Comparison of ENCODE assay signal across 13 cellular contexts in genomic region chr1:25433389-25434186, GRCh38. TPM values are rescaled to one million over a fixed set of nuclear protein-coding genes. Genes with fewer than 3 reads are reported as not detected.
A peak's percentile ranks its signal among the peaks of the same experiment; 100 is the strongest.
DNase-seq lines count a peak whose midpoint lies in the region; ATAC-seq and TF ChIP-seq lines count a peak whose summit lies in the region.
"Had no signal": no experiment of that assay in that cellular context is flagged by ENCODE, and none has a peak within 500 bp of the region (broad histone marks: within the 10 kb centered on the region; RNA-seq: fewer than 3 reads in every experiment).

No MANE protein-coding gene starts in this region.

- no peak for DNase-seq in activated CD8-positive, alpha-beta T cell treated with anti-CD3 and anti-CD28 coated beads for 36 hours
- DNase-seq in activated CD8-positive, alpha-beta T cell treated with anti-CD3 and anti-CD28 coated beads, Interleukin-2, amount 10 ng/mL, durations not matched to agents 7 days and 5 days, result no peak
- DNase-seq in substantia nigra (lab: John Stamatoyannopoulos, UW) (peak in 17 of 49 donors; percentile 2 to 44 (median 7)), NCI-H2107 treated with DMSO at 0.1 percent for 48 hours (lab: John Stamatoyannopoulos, UW; ENCODE audit: unreplicated experiment) (no peak), RPMI8226 (no peak), iPS-NIHi11 (ENCODE audit: low spot score) (no peak)
- DNase-seq: BE2C, foreskin melanocyte, H9, NCI-H226 had no signal

- TF ChIP-seq RAD21 in liver (IDR thresholded peaks at IDR 0.05), result no peak

- H3K27ac Mint-ChIP-seq in activated CD8-positive, alpha-beta T cell treated with anti-CD3 and anti-CD28 coated beads for 36 hours, result peak overlapping the region; percentile 72
- H3K27ac Mint-ChIP-seq in activated CD8-positive, alpha-beta T cell treated with anti-CD3 and anti-CD28 coated beads, Interleukin-2, amount 10 ng/mL, durations not matched to agents 7 days and 5 days, result no peak overlapping the region
- H3K27ac Mint-ChIP-seq: H9 had no signal

- H3K27ac ChIP-seq in angular gyrus (ENCODE audit: low read depth, low read length) (peak overlapping the region; percentile 35), liver (ENCODE audit: low read depth in 1 of 2, low read length in 2 of 2) (peak overlapping the region; percentile 4 to 53), substantia nigra (ENCODE audit: low read depth, low read length, poor library complexity, severe bottlenecking) (peak overlapping the region; percentile 54)

- no peaks in the 10 kb centered on the region for H3K9me3 Mint-ChIP-seq in activated CD8-positive, alpha-beta T cell treated with anti-CD3 and anti-CD28 coated beads for 36 hours
- no peaks in the 10 kb centered on the region for H3K9me3 Mint-ChIP-seq in activated CD8-positive, alpha-beta T cell treated with anti-CD3 and anti-CD28 coated beads, Interleukin-2, amount 10 ng/mL, durations not matched to agents 7 days and 5 days (ENCODE audit: insufficient read depth)
- H3K9me3 Mint-ChIP-seq: activated naive CD4-positive, alpha-beta T cell treated with anti-CD3 and anti-CD28 coated beads, Interleukin-2, amount 50 U/mL, for 72 hours; H9 had no signal

- H3K9ac ChIP-seq in liver (ENCODE audit: low read depth in 1 of 2, low read length in 2 of 2), result peak overlapping the region in 1 of 2 donors; percentile 15

- intact Hi-C loops in activated CD8-positive, alpha-beta T cell treated with anti-CD3 and anti-CD28 coated beads for 36 hours (cut with micrococcal nuclease), result no loop called here

- no peak for ATAC-seq in activated CD8-positive, alpha-beta T cell treated with anti-CD3 and anti-CD28 coated beads for 36 hours
- no peak for ATAC-seq in activated CD8-positive, alpha-beta T cell treated with anti-CD3 and anti-CD28 coated beads, Interleukin-2, amount 10 ng/mL, durations not matched to agents 7 days and 5 days
- ATAC-seq: activated naive CD4-positive, alpha-beta T cell treated with anti-CD3 and anti-CD28 coated beads, Interleukin-2, amount 50 U/mL, for 72 hours had no signal

- peaks cover 6 to 58% (median 42%) of the 10 kb centered on the region in 4 donors for H3K4me1 ChIP-seq in liver (ENCODE audit: control insufficient read depth in 4 of 4, insufficient read depth in 4 of 4, low read length in 3 of 4)
- H3K4me1 ChIP-seq: BE2C had no signal

- WGBS in liver, result 19% methylated on average over 4 of the region's 4 CpGs

- peaks cover 9% of the 10 kb centered on the region for H3K36me3 Mint-ChIP-seq in activated CD8-positive, alpha-beta T cell treated with anti-CD3 and anti-CD28 coated beads for 36 hours (ENCODE audit: low read depth)
- peaks cover 11% of the 10 kb centered on the region for H3K36me3 Mint-ChIP-seq in activated CD8-positive, alpha-beta T cell treated with anti-CD3 and anti-CD28 coated beads, Interleukin-2, amount 10 ng/mL, durations not matched to agents 7 days and 5 days (ENCODE audit: low read depth)

- H3K4me3 ChIP-seq in liver (ENCODE audit: low read depth in 1 of 3, low read length in 3 of 3), result no peak overlapping the region

- H3K27me3 ChIP-seq in liver (ENCODE audit: control insufficient read depth in 4 of 4, insufficient read depth in 4 of 4, low read length in 3 of 4), result no peaks in the 10 kb centered on the region
- H3K27me3 ChIP-seq: BE2C had no signal

- no peaks in the 10 kb centered on the region for H3K27me3 Mint-ChIP-seq in activated CD8-positive, alpha-beta T cell treated with anti-CD3 and anti-CD28 coated beads for 36 hours
- no peaks in the 10 kb centered on the region for H3K27me3 Mint-ChIP-seq in activated CD8-positive, alpha-beta T cell treated with anti-CD3 and anti-CD28 coated beads, Interleukin-2, amount 10 ng/mL, durations not matched to agents 7 days and 5 days (ENCODE audit: low read depth)

- no peaks in the 10 kb centered on the region for H3K36me3 ChIP-seq in liver (ENCODE audit: control insufficient read depth in 4 of 4, insufficient read depth in 3 of 4, low read depth in 1 of 4, low read length in 3 of 4)

- H3K4me3 Mint-ChIP-seq in activated CD8-positive, alpha-beta T cell treated with anti-CD3 and anti-CD28 coated beads for 36 hours, result no peak overlapping the region
- no peak overlapping the region for H3K4me3 Mint-ChIP-seq in activated CD8-positive, alpha-beta T cell treated with anti-CD3 and anti-CD28 coated beads, Interleukin-2, amount 10 ng/mL, durations not matched to agents 7 days and 5 days
- H3K4me3 Mint-ChIP-seq: H9 had no signal

- CTCF ChIA-PET in activated CD8-positive, alpha-beta T cell treated with anti-CD3 and anti-CD28 coated beads for 36 hours (lab: Charles Lee), result interaction anchor here (0.8 to 1.5 kb wide), 2 partner anchors 54 to 70 kb away, joined by 5 to 7 read pairs; no protein-coding TSS in a partner anchor
- CTCF ChIA-PET in activated CD8-positive, alpha-beta T cell treated with anti-CD3 and anti-CD28 coated beads, Interleukin-2, amount 10 ng/mL, durations not matched to agents 7 days and 5 days (lab: Charles Lee), result interaction anchor here (0.8 to 1.4 kb wide), 2 partner anchors 54 to 56 kb away, joined by 3 read pairs; no protein-coding TSS in a partner anchor

- POLR2A ChIA-PET in activated CD8-positive, alpha-beta T cell treated with anti-CD3 and anti-CD28 coated beads for 36 hours (lab: Charles Lee), result no interaction called here
- POLR2A ChIA-PET in activated CD8-positive, alpha-beta T cell treated with anti-CD3 and anti-CD28 coated beads, Interleukin-2, amount 10 ng/mL, durations not matched to agents 7 days and 5 days (lab: Charles Lee), result no interaction called here

- H3K4me1 Mint-ChIP-seq in activated CD8-positive, alpha-beta T cell treated with anti-CD3 and anti-CD28 coated beads for 36 hours (ENCODE audit: low read depth), result peaks cover 58% of the 10 kb centered on the region
- peaks cover 58% of the 10 kb centered on the region for H3K4me1 Mint-ChIP-seq in activated CD8-positive, alpha-beta T cell treated with anti-CD3 and anti-CD28 coated beads, Interleukin-2, amount 10 ng/mL, durations not matched to agents 7 days and 5 days (ENCODE audit: low read depth)

- no peak for TF ChIP-seq CTCF in activated CD8-positive, alpha-beta T cell treated with anti-CD3 and anti-CD28 coated beads for 36 hours (IDR thresholded peaks at IDR 0.05)
- TF ChIP-seq CTCF in liver (IDR thresholded peaks at IDR 0.05; ENCODE audit: low read depth, low read length, missing input control), result no peak

- H3K9me3 ChIP-seq in liver (ENCODE audit: control insufficient read depth in 4 of 4, low read length in 3 of 4), result no peaks in the 10 kb centered on the region
- H3K9me3 ChIP-seq: BE2C had no signal

TF ChIP-seq in liver, 16 proteins besides CTCF, POLR2A, EP300 and RAD21:
- TF ChIP-seq FOXA1 (IDR thresholded peaks at IDR 0.05), result no peak
TF ChIP-seq in liver: peak in this region for 0.

RNA-seq across cellular contexts. Expression of gene MACO1, which starts 2.9 kb away (rescaled TPM):
- total RNA-seq in activated CD8-positive, alpha-beta T cell treated with anti-CD3 and anti-CD28 coated beads for 36 hours, result 10 to 100 TPM; 17.1 to 18.0 TPM
- 10 to 100 TPM; 16.4 to 17.2 TPM for total RNA-seq in activated CD8-positive, alpha-beta T cell treated with anti-CD3 and anti-CD28 coated beads, Interleukin-2, amount 10 ng/mL, durations not matched to agents 7 days and 5 days
- total RNA-seq in liver, result 10 to 100 TPM; 21.9 to 23.2 TPM
- polyA plus RNA-seq in liver, result 10 to 100 TPM; 15.3 to 19.3 TPM

RNA-seq across cellular contexts. Expression of gene RHCE, which starts 13.0 kb away (rescaled TPM):
- under 1 TPM; 0.50 to 0.56 TPM for total RNA-seq in activated CD8-positive, alpha-beta T cell treated with anti-CD3 and anti-CD28 coated beads for 36 hours
- under 1 TPM in 1 of 2 experiments, not detected in 1; 0.13 TPM for total RNA-seq in activated CD8-positive, alpha-beta T cell treated with anti-CD3 and anti-CD28 coated beads, Interleukin-2, amount 10 ng/mL, durations not matched to agents 7 days and 5 days
- 10 to 100 TPM in 1 of 2 donors, under 1 TPM in 1; 0.92 to 89.9 TPM for total RNA-seq in liver
- under 1 TPM; 0.42 to 0.46 TPM for polyA plus RNA-seq in liver
